In the genomic region with DNA sequence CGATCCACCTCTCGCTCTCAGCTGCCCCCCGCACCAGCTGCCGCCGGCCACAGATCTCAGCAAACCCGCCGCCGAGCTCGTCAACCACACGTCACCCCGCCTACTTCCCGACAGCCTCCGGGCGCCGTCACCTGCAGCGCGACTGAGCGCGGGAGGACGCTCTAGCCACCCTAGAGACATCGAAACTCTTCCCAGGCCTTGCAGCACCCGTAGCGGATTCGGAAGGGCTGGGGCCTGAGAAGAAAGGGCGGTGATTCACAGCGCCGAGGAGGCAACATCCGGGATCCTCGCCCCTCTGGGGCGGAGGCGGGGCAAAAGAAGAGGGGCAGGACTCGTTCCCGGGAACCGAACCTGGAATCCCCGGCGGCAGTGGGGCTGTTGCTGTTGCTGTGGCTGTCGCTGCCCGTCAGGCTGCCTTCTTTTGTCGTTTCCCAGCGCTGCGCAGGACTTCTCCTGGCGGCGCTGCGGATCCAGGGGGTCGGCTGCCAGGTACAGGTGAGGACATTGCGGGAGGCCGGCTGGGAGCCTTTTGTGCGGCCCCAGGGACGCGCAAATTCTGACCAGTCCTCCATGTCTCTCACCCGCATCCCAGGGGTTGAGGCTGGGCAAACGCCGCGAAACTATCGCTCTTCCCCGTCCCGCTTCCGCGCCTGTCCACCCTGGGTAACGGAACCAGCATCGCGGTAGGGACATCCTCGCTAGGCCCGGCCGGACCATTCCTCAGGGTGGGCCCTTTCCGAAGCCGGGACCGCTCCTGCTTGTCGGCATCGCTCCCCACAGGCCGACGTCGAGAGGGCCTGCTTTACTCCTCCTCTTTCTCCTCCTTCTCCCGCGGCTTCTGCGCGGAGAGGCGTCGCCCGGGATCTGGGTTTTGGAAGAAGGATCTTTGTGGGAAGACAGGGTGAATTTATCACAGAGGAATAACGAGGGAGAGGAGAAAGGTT, we compare ENCODE assay signal across 8 cellular contexts. TPM values are rescaled to one million over a fixed set of nuclear protein-coding genes. Genes with fewer than 3 reads are reported as not detected.
DNase-seq lines count a peak whose midpoint lies in the region; ATAC-seq and TF ChIP-seq lines count a peak whose summit lies in the region.

Gene RO60, plus strand, starts transcription at position 331 of the 944 bp plus-strand sequence. CDS start 9,443 bp downstream, outside the sequence.
Gene UCHL5, minus strand, starts transcription at position 79 of the 944 bp plus-strand sequence. CDS start 100 bp downstream, outside the sequence.

- peak; percentile 92 for ATAC-seq in HG03460 (IDR thresholded peaks at IDR 0.05; ENCODE audit: unreplicated experiment)

- TF ChIP-seq CTCF in BJ (IDR thresholded peaks at IDR 0.05; ENCODE audit: insufficient read depth, low read depth, low read length) (0 out of 2 replicates have a peak, but pooled peaks have one; percentile 16), colonic mucosa (IDR thresholded peaks at IDR 0.05) (no peak)

- peaks cover 8% of the 10 kb centered on the region for H3K4me1 ChIP-seq in colonic mucosa

- DNase-seq in BJ (ENCODE audit: low read depth), result peak; percentile 90
- peak; percentile 22 for DNase-seq in GM19240 (ENCODE audit: insufficient read length, low spot score)
- peak; percentile 90 to 95 for DNase-seq in NCI-H526 (lab: John Stamatoyannopoulos, UW)
- peak; percentile 96 for DNase-seq in activated CD4-positive, alpha-beta T cell treated with anti-CD3 and anti-CD28 coated beads for 48 hours
- DNase-seq in colonic mucosa, result peak; percentile 98
- peak; percentile 87 to 88 for DNase-seq in stimulated activated CD4-positive, alpha-beta T cell treated with anti-CD3 and anti-CD28 coated beads, Interleukin-1b, Interleukin-23, amount 100 ng/mL, for 4 hours (ENCODE audit: low read depth in 2 of 2)

- H3K9ac ChIP-seq in colonic mucosa (ENCODE audit: low read depth in 2 of 2, low read length in 2 of 2), result peak within 1 kb of the TSS; percentile 90 to 98

- H3K36me3 ChIP-seq in BJ (ENCODE audit: control insufficient read depth, insufficient read depth, low read length) (no peaks in the 10 kb centered on the region), colonic mucosa (no peaks in the 10 kb centered on the region)

- no peaks in the 10 kb centered on the region for H3K9me3 ChIP-seq in colonic mucosa

- intact Hi-C loops in colonic mucosa (cut with DNase I), result no loop called here

- POLR2A ChIA-PET in BJ (lab: Charles Lee), result interaction anchor here (0.6 kb wide), 1 partner anchor 125 kb away, joined by 3 read pairs; no protein-coding TSS in a partner anchor

- H3K27ac ChIP-seq in colonic mucosa, result peak within 1 kb of the TSS; percentile 98
- H3K27ac ChIP-seq in layer of hippocampus (ENCODE audit: low read depth, low read length), result peak within 1 kb of the TSS; percentile 92

- no peaks in the 10 kb centered on the region for H3K27me3 ChIP-seq in BJ (ENCODE audit: control insufficient read depth, insufficient read depth, low read length)
- H3K27me3 ChIP-seq in colonic mucosa, result no peaks in the 10 kb centered on the region
- H3K27me3 ChIP-seq in layer of hippocampus (ENCODE audit: control insufficient read depth, insufficient read depth, low read length), result no peaks in the 10 kb centered on the region

- H3K4me3 ChIP-seq in BJ (ENCODE audit: low read depth, low read length) (peak within 1 kb of the TSS; percentile 72), colonic mucosa (peak within 1 kb of the TSS; percentile 66)

- CTCF ChIA-PET in BJ (lab: Yijun Ruan, JAX), result interaction anchor here (0.7 to 2.1 kb wide), 6 partner anchors 9 to 585 kb away, joined by 3 to 6 read pairs (median 3); no protein-coding TSS in a partner anchor

RNA-seq across cellular contexts. Expression of gene RO60, which starts in this region (rescaled TPM):
- polyA plus RNA-seq in BJ (2011; rRNA removed), result 21.0 and 31.0 TPM in 2 replicates
- 47.6 and 57.1 TPM in 2 replicates for polyA minus RNA-seq in BJ (2011; rRNA and poly(A)+ RNA removed)
- 10 to 100 TPM; 47.6 to 55.9 TPM for total RNA-seq in colonic mucosa

RNA-seq across cellular contexts. Expression of gene UCHL5, which starts in this region (rescaled TPM):
- 9.4 and 18.5 TPM in 2 replicates for polyA plus RNA-seq in BJ (2011; rRNA removed)
- polyA minus RNA-seq in BJ (2011; rRNA and poly(A)+ RNA removed), result 9.7 and 10.2 TPM in 2 replicates
- total RNA-seq in colonic mucosa, result 10 to 100 TPM; 33.9 to 46.5 TPM

Comparison
In these comparisons a context has a peak if more than half of its experiments do, and no peak if none do; other contexts are left out.
1. Peak in every context shown above with its lines: DNase-seq, ATAC-seq, H3K4me3 ChIP-seq and H3K27ac ChIP-seq.
2. DNase-seq: peak in every context shown above with its lines; median percentile 98 in colonic mucosa; 96 in activated CD4-positive, alpha-beta T cell treated with anti-CD3 and anti-CD28 coated beads for 48 hours; 92 in NCI-H526; 90 in BJ; 88 in stimulated activated CD4-positive, alpha-beta T cell treated with anti-CD3 and anti-CD28 coated beads, Interleukin-1b, Interleukin-23, amount 100 ng/mL, for 4 hours; 22 in GM19240.